ENCODE assay signal across 9 cellular contexts in the genomic region with DNA sequence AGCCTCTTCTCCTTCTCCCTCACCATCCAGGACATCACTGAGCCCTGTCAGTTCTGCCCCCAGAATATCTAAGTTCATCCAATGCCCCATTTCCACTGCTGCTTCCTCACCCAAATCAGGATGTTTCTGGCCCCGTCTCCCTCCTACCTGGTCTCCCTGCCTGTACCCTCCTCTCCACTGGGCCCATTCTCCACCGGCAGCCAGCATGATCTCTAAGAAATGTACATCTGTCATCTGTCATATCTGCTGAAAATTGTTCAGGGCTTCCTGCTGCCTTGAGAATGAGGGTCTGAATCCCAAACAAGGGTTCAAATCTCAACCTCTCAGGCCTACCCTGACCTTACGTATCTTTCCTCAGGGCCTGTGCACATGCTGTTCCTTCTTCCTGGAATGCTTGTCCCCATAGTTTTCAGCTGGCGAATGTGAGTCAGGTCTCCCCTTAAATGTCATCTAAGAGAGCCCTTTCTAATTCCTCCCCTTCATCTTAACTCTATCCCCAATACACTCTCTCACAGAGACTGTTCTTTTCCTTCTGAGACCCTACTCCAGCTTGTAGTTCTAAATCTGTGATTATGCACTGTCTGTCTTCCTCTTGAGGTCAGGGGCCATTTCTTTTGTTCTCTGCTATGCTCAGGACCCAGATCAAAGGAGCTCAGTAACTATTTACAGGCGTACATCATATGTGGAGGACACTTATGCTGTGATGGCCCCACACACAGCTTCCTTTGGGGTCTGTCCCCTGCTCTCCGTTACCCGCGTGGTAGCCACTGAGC. TPM values are rescaled to one million over a fixed set of nuclear protein-coding genes. Genes with fewer than 3 reads are reported as not detected.
DNase-seq lines count a peak whose midpoint lies in the region; ATAC-seq and TF ChIP-seq lines count a peak whose summit lies in the region.
"Had no signal": no experiment of that assay in that cellular context is flagged by ENCODE, and none has a peak within 500 bp of the region (broad histone marks: within the 10 kb centered on the region; RNA-seq: fewer than 3 reads in every experiment).

No MANE protein-coding gene starts in this region.

- ATAC-seq in Panc1, result peak; percentile 6; the same call in 1 of the 2 replicates
- no peak for ATAC-seq in effector memory CD8-positive, alpha-beta T cell (replicated peaks)

- in situ Hi-C loops in Panc1 (cut with HindIII; ENCODE audit: low pct_unique_long_range_greater_than_20kb, low sequenced_read_pairs), result no loop called here

- H3K27ac Mint-ChIP-seq in osteocyte (ENCODE audit: unreplicated experiment), result peak overlapping the region; percentile 89
- H3K27ac Mint-ChIP-seq in effector memory CD8-positive, alpha-beta T cell, result peak overlapping the region in 1 of 2 donors; percentile 92

- CTCF ChIA-PET in Panc1 (lab: Charles Lee), result interaction anchor here (1.0 kb wide), 1 partner anchor 59 kb away, joined by 3 read pairs; no protein-coding TSS in a partner anchor

- H3K9me3 Mint-ChIP-seq in osteocyte (ENCODE audit: unreplicated experiment), result no peaks in the 10 kb centered on the region
- H3K9me3 Mint-ChIP-seq in effector memory CD8-positive, alpha-beta T cell, result peaks cover 0 to 2% of the 10 kb centered on the region in 2 donors

- H3K36me3 ChIP-seq in BLaER1 (no peaks in the 10 kb centered on the region; the same call in 1 of the 2 replicates), Panc1 (ENCODE audit: control insufficient read depth, insufficient read depth, low read length) (no peaks in the 10 kb centered on the region; the same call in 1 of the 2 replicates), duodenal mucosa (ENCODE audit: control insufficient read depth in 1 of 2, insufficient read depth in 2 of 2, low read length in 2 of 2) (no peaks in the 10 kb centered on the region)

- H3K4me3 ChIP-seq in BLaER1 (no peak overlapping the region), Panc1 (ENCODE audit: low read depth in 2 of 2, low read length in 2 of 2) (no peak overlapping the region), duodenal mucosa (ENCODE audit: low read depth in 1 of 2, low read length in 2 of 2) (peak overlapping the region in 1 of 2 donors; percentile 34)

- H3K4me1 ChIP-seq in BLaER1 (peaks cover 100% of the 10 kb centered on the region), Panc1 (ENCODE audit: control insufficient read depth, insufficient read depth, low read length) (peaks cover 100% of the 10 kb centered on the region), duodenal mucosa (ENCODE audit: control insufficient read depth in 1 of 2, insufficient read depth in 2 of 2, low read length in 2 of 2) (peaks cover 76% of the 10 kb centered on the region in 2 donors)

- H3K9ac ChIP-seq in BLaER1 (peak overlapping the region; percentile 18), duodenal mucosa (ENCODE audit: low read depth in 1 of 2, low read length in 2 of 2) (no peak overlapping the region)

- H4K20me1 ChIP-seq in BLaER1, result peaks cover 98% of the 10 kb centered on the region

- no peak for TF ChIP-seq CTCF in Panc1 (IDR thresholded peaks at IDR 0.05)
- TF ChIP-seq CTCF in osteocyte (IDR thresholded peaks at IDR 0.05), result no peak

- H3K36me3 Mint-ChIP-seq in osteocyte (ENCODE audit: unreplicated experiment), result no peaks in the 10 kb centered on the region
- peaks cover 20% of the 10 kb centered on the region for H3K36me3 Mint-ChIP-seq in effector memory CD8-positive, alpha-beta T cell (ENCODE audit: insufficient read depth)

- no peak for DNase-seq in Panc1 (ENCODE audit: low read depth, low spot score)
- no peak for DNase-seq in osteocyte (ENCODE audit: extremely low spot score, unreplicated experiment)
- DNase-seq in AML-193 (lab: John Stamatoyannopoulos, UW), result no peak
- DNase-seq in superior temporal gyrus (ENCODE audit: extremely low spot score), result no peak
- no peak for DNase-seq in effector memory CD8-positive, alpha-beta T cell
- no peak for DNase-seq in MV-4-11 (lab: John Stamatoyannopoulos, UW)
- DNase-seq: NCI-H2081 had no signal

- TSS peak; percentile 93 for BruUV-seq in Panc1 (replicated peaks; lab: Mats Ljungman, UMichigan)

- peak overlapping the region; percentile 89 for H3K4me2 ChIP-seq in BLaER1

- H3K9me3 ChIP-seq in BLaER1, result peaks cover 4% of the 10 kb centered on the region
- H3K9me3 ChIP-seq in Panc1 (ENCODE audit: control insufficient read depth, insufficient read depth, low read depth, low read length), result peaks cover 7% of the 10 kb centered on the region; the same call in 1 of the 2 replicates
- peaks cover 0 to 2% of the 10 kb centered on the region in 2 donors for H3K9me3 ChIP-seq in duodenal mucosa (ENCODE audit: control insufficient read depth in 1 of 2, low read length in 2 of 2)

- POLR2A ChIA-PET in Panc1 (lab: Charles Lee), result interaction anchor here (0.6 to 1.1 kb wide), 4 partner anchors 8 to 35 kb away, joined by 3 to 6 read pairs (median 4); no protein-coding TSS in a partner anchor

- peak overlapping the region; percentile 19 for H3K4me3 Mint-ChIP-seq in osteocyte (ENCODE audit: unreplicated experiment)
- peak overlapping the region in 1 of 2 donors; percentile 79 for H3K4me3 Mint-ChIP-seq in effector memory CD8-positive, alpha-beta T cell

- intact Hi-C loops in Panc1 (cut with micrococcal nuclease; ENCODE audit: unreplicated experiment), result loop anchor here (5.0 kb wide), 1 partner anchor 41 kb away; no protein-coding TSS in a partner anchor

- no peaks in the 10 kb centered on the region for H3K27me3 Mint-ChIP-seq in osteocyte (ENCODE audit: unreplicated experiment)
- H3K27me3 Mint-ChIP-seq in effector memory CD8-positive, alpha-beta T cell, result no peaks in the 10 kb centered on the region

- peak overlapping the region; percentile 71 for H3K27ac ChIP-seq in BLaER1
- peak overlapping the region; percentile 100 for H3K27ac ChIP-seq in Panc1 (ENCODE audit: low read length)
- peak overlapping the region; percentile 17 for H3K27ac ChIP-seq in duodenal mucosa (ENCODE audit: low read depth, low read length)

- H3K27me3 ChIP-seq in BLaER1 (no peaks in the 10 kb centered on the region), Panc1 (ENCODE audit: control insufficient read depth, insufficient read depth, low read length) (no peaks in the 10 kb centered on the region), duodenal mucosa (ENCODE audit: control insufficient read depth in 1 of 2, insufficient read depth in 2 of 2, low read length in 2 of 2) (no peaks in the 10 kb centered on the region)

- peaks cover 74% of the 10 kb centered on the region for H3K4me1 Mint-ChIP-seq in osteocyte (ENCODE audit: unreplicated experiment)
- H3K4me1 Mint-ChIP-seq in effector memory CD8-positive, alpha-beta T cell (ENCODE audit: low read depth in 2 of 2), result peaks cover 14 to 63% of the 10 kb centered on the region in 2 donors

RNA-seq across cellular contexts. Expression of gene SMAD3, which starts 40.8 kb away (rescaled TPM):
- 394 TPM for total RNA-seq in Panc1 (2021; ENCODE audit: unreplicated experiment)
- 255 TPM for polyA plus RNA-seq in Panc1 (2012; ENCODE audit: insufficient read length)
- total RNA-seq in osteocyte, result 35.8 and 39.7 TPM in 2 replicates

Comparison
In these comparisons a context has a peak if more than half of its experiments do, and no peak if none do; other contexts are left out.
1. H3K27ac ChIP-seq: peak in every context shown above with its lines; median percentile 100 in Panc1; 71 in BLaER1; 17 in duodenal mucosa.